ENCODE assay signal across 19 cellular contexts in the genomic region with DNA sequence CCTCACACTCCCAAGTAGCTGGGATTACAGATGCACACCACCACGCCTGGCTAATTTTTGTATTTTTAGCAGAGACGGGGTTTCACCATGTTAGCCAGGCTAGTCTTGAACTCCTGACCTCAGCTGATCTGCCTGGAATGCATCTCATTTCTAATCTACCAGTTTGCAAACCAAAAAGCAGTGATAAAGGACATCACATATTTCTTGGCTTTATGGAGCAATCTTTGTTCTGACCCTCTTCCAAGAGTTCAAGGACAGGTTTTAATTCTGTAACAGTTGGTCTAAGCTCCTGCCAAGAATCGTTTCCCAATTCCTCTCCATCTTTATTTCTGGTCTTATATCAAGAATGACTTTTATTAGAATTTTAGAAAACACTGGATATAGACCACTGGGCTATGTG.
"Had no signal": no experiment of that assay in that cellular context is flagged by ENCODE, and none has a peak within 500 bp of the region (broad histone marks: within the 10 kb centered on the region; RNA-seq: fewer than 3 reads in every experiment).

No MANE protein-coding gene starts in this region.

- H3K4me3 ChIP-seq: hepatocyte, pancreas, skin epidermis had no signal

- H3K27ac ChIP-seq: hepatocyte, neutrophil, pancreas, VCaP had no signal

- H3K4me1 ChIP-seq: pancreas had no signal

- H3K9me3 ChIP-seq: neutrophil, pancreas, SK-N-SH had no signal

- DNase-seq: activated CD4-positive, alpha-beta memory T cell treated with anti-CD3 and anti-CD28 coated beads, Interleukin-2, amount 10 ng/mL, durations not matched to agents 7 days and 5 days; activated CD4-positive, alpha-beta T cell treated with anti-CD3 and anti-CD28 coated beads, Interleukin-2, amount 10 ng/mL, durations not matched to agents 24 days and 14 days; activated effector memory CD4-positive, alpha-beta T cell treated with Interleukin-2 at 50 U/mL for 16 hours; activated naive CD4-positive, alpha-beta T cell treated with anti-CD3 and anti-CD28 coated beads, Interleukin-2, amount 10 ng/mL, durations not matched to agents 7 days and 5 days; activated T-cell treated with anti-CD3 and anti-CD28 coated beads, Interleukin-2, amount 50 U/mL, for 72 hours; anterior cingulate cortex; effector memory CD4-positive, alpha-beta T cell; immature natural killer cell; left ventricle myocardium superior; pancreas; right cardiac atrium; SK-N-SH; trophoblast cell had no signal

- H3K27me3 ChIP-seq: hepatocyte, neutrophil, pancreas had no signal

- ATAC-seq: activated CD4-positive, CD25-positive, alpha-beta regulatory T cell treated with anti-CD3 and anti-CD28 coated beads, Interleukin-2, amount 50 U/mL, for 24 hours; activated T-cell treated with anti-CD3 and anti-CD28 coated beads, Interleukin-2, amount 50 U/mL, for 72 hours; left ventricle myocardium superior; pancreas; stimulated activated memory B cell treated with anti-CD40 and anti-IgM and Interleukin-4, amounts not matched to agents 10 μg/mL and 1 μg/mL and 100 μg/mL, for 72 hours had no signal

- H3K9ac ChIP-seq: SK-N-SH had no signal

- H3K36me3 ChIP-seq: neutrophil, pancreas had no signal
